In genomic region chr1:226409392-226409791, GRCh38 we compare ENCODE assay signal across 16 cellular contexts. TPM values are rescaled to one million over a fixed set of nuclear protein-coding genes. Genes with fewer than 3 reads are reported as not detected.
DNase-seq lines count a peak whose midpoint lies in the region; ATAC-seq, FAIRE-seq and TF ChIP-seq lines count a peak whose summit lies in the region.
"Had no signal": no experiment of that assay in that cellular context is flagged by ENCODE, and none has a peak within 500 bp of the region (broad histone marks: within the 10 kb centered on the region; RNA-seq: fewer than 3 reads in every experiment).

No MANE protein-coding gene starts in this region.

- H3K9me3 Mint-ChIP-seq in natural killer cell: no peaks in the 10 kb centered on the region
- H3K9me3 Mint-ChIP-seq in natural killer cell treated with Interleukin-12 subunit alpha and Interleukin-12 subunit beta and Interleukin-15 and Interleukin-18, amount 100 ng/mL, for 72 hours: no peaks in the 10 kb centered on the region

- intact Hi-C loops in natural killer cell (cut with micrococcal nuclease): loop anchor here (5.0 to 10.0 kb wide), 3 partner anchors 225 to 528 kb away; partner anchors contain the start of gene ACBD3
- intact Hi-C loops in psoas muscle (cut with DNase I): no loop called here

- DNase-seq in natural killer cell (no peak), GM12891 (ENCODE audit: insufficient read length, low spot score) (no peak), mesenteric fat pad (ENCODE audit: low spot score) (peak; percentile 64), psoas muscle (no peak)
- no peak for DNase-seq in natural killer cell treated with Interleukin-12 subunit alpha and Interleukin-12 subunit beta and Interleukin-15 and Interleukin-18, amount 100 ng/mL, for 72 hours (ENCODE audit: low spot score)
- no peak for DNase-seq in activated naive CD4-positive, alpha-beta T cell treated with anti-CD3 and anti-CD28 coated beads, Interleukin-2, amount 50 U/mL, for 16 hours
- DNase-seq: Calu3, DMS 273 treated with DMSO at 0.1 percent for 48 hours, GM23248 had no signal

- no peaks in the 10 kb centered on the region for H3K36me3 ChIP-seq in psoas muscle (ENCODE audit: insufficient read depth in 1 of 2, low read depth in 1 of 2)

- TF ChIP-seq CTCF in natural killer cell (IDR thresholded peaks at IDR 0.05) (no peak), psoas muscle (IDR thresholded peaks at IDR 0.05) (no peak)

- no peaks in the 10 kb centered on the region for H3K27me3 Mint-ChIP-seq in natural killer cell (ENCODE audit: low read depth in 2 of 2)
- H3K27me3 Mint-ChIP-seq in natural killer cell treated with Interleukin-12 subunit alpha and Interleukin-12 subunit beta and Interleukin-15 and Interleukin-18, amount 100 ng/mL, for 72 hours: no peaks in the 10 kb centered on the region

- no peaks in the 10 kb centered on the region for H3K9me3 ChIP-seq in psoas muscle
- H3K9me3 ChIP-seq: A549 had no signal

- no peaks in the 10 kb centered on the region for H3K36me3 Mint-ChIP-seq in natural killer cell
- peaks cover 6% of the 10 kb centered on the region for H3K36me3 Mint-ChIP-seq in natural killer cell treated with Interleukin-12 subunit alpha and Interleukin-12 subunit beta and Interleukin-15 and Interleukin-18, amount 100 ng/mL, for 72 hours
- H3K36me3 Mint-ChIP-seq: CD14-positive monocyte had no signal

- H3K27ac Mint-ChIP-seq in natural killer cell: peak overlapping the region; percentile 92 to 95
- H3K27ac Mint-ChIP-seq in natural killer cell treated with Interleukin-12 subunit alpha and Interleukin-12 subunit beta and Interleukin-15 and Interleukin-18, amount 100 ng/mL, for 72 hours: no peak overlapping the region

- H3K4me1 Mint-ChIP-seq in natural killer cell: peaks cover 39 to 41% of the 10 kb centered on the region in 2 donors
- peaks cover 26 to 27% of the 10 kb centered on the region in 2 donors for H3K4me1 Mint-ChIP-seq in natural killer cell treated with Interleukin-12 subunit alpha and Interleukin-12 subunit beta and Interleukin-15 and Interleukin-18, amount 100 ng/mL, for 72 hours (ENCODE audit: low read depth in 2 of 2)

- peak; percentile 60 for FAIRE-seq in GM12891 (lab: Jason Lieb, UNC)
- FAIRE-seq: A549, GM18507, H54, HepG2, HTR-8/SVneo had no signal

- H3K4me3 ChIP-seq in psoas muscle: no peak overlapping the region
- H3K4me3 ChIP-seq: A549, GM23248 had no signal

- ATAC-seq in natural killer cell (no peak), psoas muscle (no peak)
- ATAC-seq in natural killer cell treated with Interleukin-12 subunit alpha and Interleukin-12 subunit beta and Interleukin-15 and Interleukin-18, amount 100 ng/mL, for 72 hours: no peak
- ATAC-seq: A549, HCT116, HepG2 had no signal

- no peaks in the 10 kb centered on the region for H3K27me3 ChIP-seq in psoas muscle (ENCODE audit: insufficient read depth in 3 of 3, low read length in 2 of 3)

- no peak overlapping the region for H3K27ac ChIP-seq in psoas muscle
- H3K27ac ChIP-seq: GM23248 had no signal

- no peak overlapping the region for H3K4me3 Mint-ChIP-seq in natural killer cell
- no peak overlapping the region for H3K4me3 Mint-ChIP-seq in natural killer cell treated with Interleukin-12 subunit alpha and Interleukin-12 subunit beta and Interleukin-15 and Interleukin-18, amount 100 ng/mL, for 72 hours

- WGBS in psoas muscle, 3 donors: 82 to 91% (median 86%) methylated on average over 4 of the region's 4 CpGs

- peaks cover 26% of the 10 kb centered on the region for H3K4me1 ChIP-seq in psoas muscle

- no peak for TF ChIP-seq POLR2A in GM12891 (IDR thresholded peaks at IDR 0.05; ENCODE audit: low read depth, low read length)

TF ChIP-seq in GM12891, 5 proteins besides CTCF, POLR2A, EP300 and RAD21:
- TF ChIP-seq PAX5 (IDR thresholded peaks at IDR 0.05; ENCODE audit: insufficient read depth, low read length, severe bottlenecking) (no peak), SPI1 (IDR thresholded peaks at IDR 0.05; ENCODE audit: low read depth, low read length) (no peak), POU2F2 (IDR thresholded peaks at IDR 0.05; ENCODE audit: low read depth, low read length) (no peak), TAF1 (IDR thresholded peaks at IDR 0.05; ENCODE audit: low read depth, low read length) (no peak), POLR2AphosphoS5 (IDR thresholded peaks at IDR 0.05; ENCODE audit: low read depth, low read length) (no peak)
TF ChIP-seq in GM12891: peak in this region for 0.

RNA-seq across cellular contexts. Expression of gene PARP1, which starts 1.5 kb away (rescaled TPM):
- total RNA-seq in natural killer cell (10 to 100 TPM; 62.0 to 81.5 (median 77.0) TPM), mesenteric fat pad (52.9 TPM), psoas muscle (10 to 100 TPM; 53.2 to 85.8 (median 60.2) TPM)
- total RNA-seq in natural killer cell treated with Interleukin-12 subunit alpha and Interleukin-12 subunit beta and Interleukin-15 and Interleukin-18, amount 100 ng/mL, for 72 hours: 100 to 1,000 TPM; 138 to 246 TPM
- polyA plus RNA-seq in GM12891 (2012; ENCODE audit: low read depth, missing spikeins): 145 TPM
- 10 to 100 TPM; 23.8 to 72.9 (median 26.0) TPM for polyA plus RNA-seq in psoas muscle

Comparison
In these comparisons a context has a peak if more than half of its experiments do, and no peak if none do; other contexts are left out.
1. H3K27ac Mint-ChIP-seq: peak in natural killer cell (2 of 2); none in natural killer cell treated with Interleukin-12 subunit alpha and Interleukin-12 subunit beta and Interleukin-15 and Interleukin-18, amount 100 ng/mL, for 72 hours (0 of 2).